17 cellular contexts compared by ENCODE assay signal in the genomic region with DNA sequence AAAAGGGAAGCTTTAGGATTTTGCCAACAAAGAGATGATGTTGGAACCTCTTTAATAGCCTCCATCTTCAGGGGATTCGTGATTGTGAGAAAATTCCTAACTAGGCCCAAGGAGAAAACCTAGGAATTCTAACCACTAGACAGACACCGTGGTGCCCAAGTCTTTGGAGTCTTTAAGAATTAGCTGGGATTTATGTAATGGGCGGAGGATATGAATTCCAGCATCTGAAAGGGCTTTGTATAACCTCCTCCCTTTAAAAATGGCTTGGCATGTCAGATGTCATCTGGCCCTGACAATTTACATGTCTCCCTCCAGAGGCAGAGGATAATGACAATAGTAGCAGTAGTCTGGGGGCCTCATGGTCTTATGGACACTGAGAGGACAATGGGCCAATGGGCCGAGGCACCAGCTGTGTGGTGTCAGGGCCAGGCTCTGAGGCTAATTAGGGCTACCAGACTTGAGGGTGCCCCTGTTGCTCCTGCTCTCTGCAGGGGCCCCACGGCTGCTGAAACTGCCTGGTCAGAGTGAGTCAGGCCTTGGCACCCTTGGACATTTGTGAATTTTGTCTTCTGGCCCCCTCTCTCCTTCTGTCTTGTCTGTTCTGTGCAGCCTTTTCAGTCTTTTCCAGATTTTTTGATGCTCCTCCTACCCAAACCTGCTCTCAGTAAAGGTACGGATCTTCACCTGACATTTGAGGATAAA.
A peak's percentile ranks its signal among the peaks of the same experiment; 100 is the strongest.
DNase-seq lines count a peak whose midpoint lies in the region; ATAC-seq and TF ChIP-seq lines count a peak whose summit lies in the region.
"Had no signal": no experiment of that assay in that cellular context is flagged by ENCODE, and none has a peak within 500 bp of the region (broad histone marks: within the 10 kb centered on the region; RNA-seq: fewer than 3 reads in every experiment).

No MANE protein-coding gene starts in this region.

- no peak overlapping the region for H3K4me3 ChIP-seq in fibroblast of lung (replicated peaks in 1 of 4; ENCODE audit: control extremely low read depth in 1 of 4, insufficient read depth in 1 of 4, low read depth in 3 of 4, low read length in 4 of 4)
- no peak overlapping the region for H3K4me3 ChIP-seq in stomach smooth muscle (ENCODE audit: low read length in 2 of 2)
- H3K4me3 ChIP-seq in upper lobe of right lung = no peak overlapping the region
- H3K4me3 ChIP-seq: GM12878, stomach had no signal

- no peak overlapping the region for H2AFZ ChIP-seq in fibroblast of lung (ENCODE audit: low read length)

- H3K27me3 Mint-ChIP-seq in natural killer cell treated with Interleukin-12 subunit alpha and Interleukin-12 subunit beta and Interleukin-15 and Interleukin-18, amount 100 ng/mL, for 72 hours = peaks cover 2 to 7% of the 10 kb centered on the region in 2 donors

- no peak overlapping the region for H3K4me3 Mint-ChIP-seq in natural killer cell treated with Interleukin-12 subunit alpha and Interleukin-12 subunit beta and Interleukin-15 and Interleukin-18, amount 100 ng/mL, for 72 hours
- H3K4me3 Mint-ChIP-seq: activated naive CD4-positive, alpha-beta T cell treated with anti-CD3 and anti-CD28 coated beads for 36 hours had no signal

- no peak for TF ChIP-seq CTCF in fibroblast of lung (conservative IDR thresholded peaks at IDR 0.05 in 1 of 2, IDR thresholded peaks at IDR 0.05 in 1 of 2; ENCODE audit: low read depth in 1 of 2, low read length in 2 of 2)
- no peak for TF ChIP-seq CTCF in upper lobe of right lung (IDR thresholded peaks at IDR 0.05)

- no peak overlapping the region for H3K27ac Mint-ChIP-seq in natural killer cell treated with Interleukin-12 subunit alpha and Interleukin-12 subunit beta and Interleukin-15 and Interleukin-18, amount 100 ng/mL, for 72 hours
- H3K27ac Mint-ChIP-seq: activated naive CD4-positive, alpha-beta T cell treated with anti-CD3 and anti-CD28 coated beads for 36 hours had no signal

- H3K9me3 ChIP-seq in fibroblast of lung (ENCODE audit: control insufficient read depth, insufficient read depth, low read depth, low read length) (no peaks in the 10 kb centered on the region), stomach smooth muscle (ENCODE audit: control insufficient read depth in 2 of 2, low read length in 2 of 2) (no peaks in the 10 kb centered on the region), upper lobe of right lung (no peaks in the 10 kb centered on the region)
- H3K9me3 ChIP-seq: stomach had no signal

- no peaks in the 10 kb centered on the region for H3K27me3 ChIP-seq in fibroblast of lung (ENCODE audit: control insufficient read depth, insufficient read depth, low read length)
- H3K27me3 ChIP-seq in stomach smooth muscle (ENCODE audit: control insufficient read depth in 1 of 2, insufficient read depth in 2 of 2, low read length in 2 of 2) = no peaks in the 10 kb centered on the region
- H3K27me3 ChIP-seq in upper lobe of right lung = no peaks in the 10 kb centered on the region
- H3K27me3 ChIP-seq: stomach had no signal

- peak overlapping the region; percentile 46 for H3K4me2 ChIP-seq in fibroblast of lung (ENCODE audit: extremely low read depth, insufficient read depth, low read length)

- H3K27ac ChIP-seq in fibroblast of lung (ENCODE audit: insufficient read depth, low read length) (peak overlapping the region; percentile 75), stomach smooth muscle (ENCODE audit: low read length) (peak overlapping the region; percentile 46), upper lobe of right lung (no peak overlapping the region)

- intact Hi-C loops in upper lobe of right lung (cut with DNase I) = no loop called here

- no peaks in the 10 kb centered on the region for H3K9me3 Mint-ChIP-seq in natural killer cell treated with Interleukin-12 subunit alpha and Interleukin-12 subunit beta and Interleukin-15 and Interleukin-18, amount 100 ng/mL, for 72 hours
- H3K9me3 Mint-ChIP-seq: activated naive CD4-positive, alpha-beta T cell treated with anti-CD3 and anti-CD28 coated beads for 36 hours had no signal

- no peaks in the 10 kb centered on the region for H3K79me2 ChIP-seq in fibroblast of lung (ENCODE audit: control insufficient read depth, insufficient read depth, low read length)

- H3K36me3 Mint-ChIP-seq in natural killer cell treated with Interleukin-12 subunit alpha and Interleukin-12 subunit beta and Interleukin-15 and Interleukin-18, amount 100 ng/mL, for 72 hours = no peaks in the 10 kb centered on the region

- no peaks in the 10 kb centered on the region for H3K4me1 Mint-ChIP-seq in natural killer cell treated with Interleukin-12 subunit alpha and Interleukin-12 subunit beta and Interleukin-15 and Interleukin-18, amount 100 ng/mL, for 72 hours (ENCODE audit: low read depth in 2 of 2)

- H4K20me1 ChIP-seq in fibroblast of lung (ENCODE audit: control insufficient read depth, extremely low read depth, insufficient read depth, low read length) = no peaks in the 10 kb centered on the region

- DNase-seq in ELR (ENCODE audit: low read depth) (peak; percentile 49), RPMI7951 (ENCODE audit: low read depth) (peak; percentile 61), fibroblast of lung (ENCODE audit: low read depth in 2 of 2) (peak in 1 of 2 donors; percentile 23), upper lobe of right lung (no peak)
- DNase-seq in natural killer cell treated with Interleukin-12 subunit alpha and Interleukin-12 subunit beta and Interleukin-15 and Interleukin-18, amount 100 ng/mL, for 72 hours (ENCODE audit: low spot score) = no peak
- DNase-seq in activated CD4-positive, alpha-beta T cell treated with anti-CD3 and anti-CD28 coated beads, Interleukin-2, amount 50 U/mL, for 4 hours = no peak
- DNase-seq: activated naive CD4-positive, alpha-beta T cell treated with anti-CD3 and anti-CD28 coated beads for 36 hours; activated T-cell treated with anti-CD3 and anti-CD28 coated beads for 4 hours; Calu3; cortex of kidney; left ventricle myocardium superior; NCI-H1417; NK-92 treated with Interleukin-12 subunit alpha and Interleukin-12 subunit beta, amount 100 ng/mL, for 24 hours; stomach; T-helper 1 cell had no signal

- H3K9ac ChIP-seq in fibroblast of lung (ENCODE audit: insufficient read depth, low read length) = no peak overlapping the region
- no peak overlapping the region for H3K9ac ChIP-seq in stomach smooth muscle (ENCODE audit: low read length in 2 of 2)

- H3K4me1 ChIP-seq in fibroblast of lung (ENCODE audit: control insufficient read depth, extremely low read depth, insufficient read depth, low read length) = peaks cover 16% of the 10 kb centered on the region
- H3K4me1 ChIP-seq in stomach smooth muscle (ENCODE audit: control insufficient read depth, insufficient read depth, low read length) = peaks cover 10% of the 10 kb centered on the region
- H3K4me1 ChIP-seq in upper lobe of right lung = peaks cover 3% of the 10 kb centered on the region

- no peak for ATAC-seq in natural killer cell treated with Interleukin-12 subunit alpha and Interleukin-12 subunit beta and Interleukin-15 and Interleukin-18, amount 100 ng/mL, for 72 hours
- no peak for ATAC-seq in upper lobe of right lung
- ATAC-seq: GM12878 had no signal

- H3K36me3 ChIP-seq in fibroblast of lung (ENCODE audit: control insufficient read depth, insufficient read depth, low read length) (no peaks in the 10 kb centered on the region), stomach smooth muscle (ENCODE audit: control insufficient read depth in 2 of 2, insufficient read depth in 2 of 2, low read length in 2 of 2) (no peaks in the 10 kb centered on the region), upper lobe of right lung (no peaks in the 10 kb centered on the region)
- H3K36me3 ChIP-seq: stomach had no signal

Comparison
In these comparisons a context has a peak if more than half of its experiments do, and no peak if none do; other contexts are left out.
1. DNase-seq: peak in ELR (single experiment) and RPMI7951 (single experiment); none in natural killer cell treated with Interleukin-12 subunit alpha and Interleukin-12 subunit beta and Interleukin-15 and Interleukin-18, amount 100 ng/mL, for 72 hours (single experiment), upper lobe of right lung (single experiment) and activated CD4-positive, alpha-beta T cell treated with anti-CD3 and anti-CD28 coated beads, Interleukin-2, amount 50 U/mL, for 4 hours (0 of 2).